Comparison of ENCODE assay signal across 6 cellular contexts in genomic region chr17:6841780-6842179, GRCh38. TPM values are rescaled to one million over a fixed set of nuclear protein-coding genes. Genes with fewer than 3 reads are reported as not detected.
"Had no signal": no experiment of that assay in that cellular context is flagged by ENCODE, and none has a peak within 500 bp of the region (broad histone marks: within the 10 kb centered on the region; RNA-seq: fewer than 3 reads in every experiment).

No MANE protein-coding gene starts in this region.

RNA-seq across cellular contexts. Expression of gene TEKT1, which starts 10.3 kb away (rescaled TPM):
- total RNA-seq: GM23248, H4, H9, HT-29, IMR-90, LHCN-M2 had no signal
- polyA plus RNA-seq: GM23248, IMR-90 had no signal
